In the genomic region with DNA sequence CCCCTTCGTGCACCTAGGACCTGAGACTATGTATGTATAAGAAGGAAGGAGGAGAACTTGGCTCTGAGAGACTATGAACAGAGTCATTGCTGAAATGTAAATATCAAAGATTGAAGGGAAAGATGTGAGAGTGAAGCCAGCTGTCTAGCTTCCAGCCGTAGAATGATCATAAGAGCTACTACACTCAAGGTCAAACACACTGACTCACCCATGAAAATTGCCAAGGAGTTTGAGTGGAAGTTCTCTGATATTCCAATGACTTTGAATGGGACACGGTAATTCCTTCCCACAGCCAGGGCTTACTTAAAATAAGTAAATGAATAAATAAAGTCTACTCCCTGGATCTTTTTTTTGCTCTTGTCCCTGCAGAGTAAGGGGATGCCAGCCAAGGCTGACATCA, we compare ENCODE assay signal across 10 cellular contexts.
DNase-seq lines count a peak whose midpoint lies in the region; ATAC-seq and TF ChIP-seq lines count a peak whose summit lies in the region.
"Had no signal": no experiment of that assay in that cellular context is flagged by ENCODE, and none has a peak within 500 bp of the region (broad histone marks: within the 10 kb centered on the region; RNA-seq: fewer than 3 reads in every experiment).

No MANE protein-coding gene starts in this region.

- H3K36me3 ChIP-seq in adipocyte (ENCODE audit: control insufficient read depth, insufficient read depth, low read length, severe bottlenecking): no peaks in the 10 kb centered on the region
- H3K36me3 ChIP-seq in left ventricle myocardium inferior: no peaks in the 10 kb centered on the region

- peak; percentile 33 for DNase-seq in G401 (ENCODE audit: low spot score)
- DNase-seq in adipocyte (ENCODE audit: low read depth): peak; percentile 74
- DNase-seq in left ventricle myocardium inferior: no peak
- peak; percentile 80 for DNase-seq in skeletal muscle cell (ENCODE audit: low read depth)
- DNase-seq in type B pancreatic cell (ENCODE audit: extremely low spot score, unreplicated experiment): no peak
- DNase-seq in GDM1 (lab: John Stamatoyannopoulos, UW): no peak
- DNase-seq in T-helper 2 cell treated with Interferon-gamma antibody and Interleukin-4, amounts not matched to agents 5 μg/mL and 100 μg/mL, for 36 hours (ENCODE audit: low spot score): no peak
- DNase-seq: activated naive CD4-positive, alpha-beta T cell treated with anti-CD3 and anti-CD28 coated beads, Interleukin-2, amount 50 U/mL, for 16 hours; NCI-H2081 had no signal

- no peaks in the 10 kb centered on the region for H3K27me3 Mint-ChIP-seq in type B pancreatic cell
- H3K27me3 Mint-ChIP-seq in T-helper 2 cell treated with Interferon-gamma antibody and Interleukin-4, amounts not matched to agents 5 μg/mL and 100 μg/mL, for 36 hours (ENCODE audit: low read depth): peaks cover 5% of the 10 kb centered on the region

- in situ Hi-C loops in G401 (cut with HindIII; ENCODE audit: low sequenced_read_pairs): no loop called here

- H3K4me1 Mint-ChIP-seq in type B pancreatic cell (ENCODE audit: unreplicated experiment): peaks cover 6% of the 10 kb centered on the region
- no peaks in the 10 kb centered on the region for H3K4me1 Mint-ChIP-seq in T-helper 2 cell treated with Interferon-gamma antibody and Interleukin-4, amounts not matched to agents 5 μg/mL and 100 μg/mL, for 36 hours (ENCODE audit: low read depth)

- H3K9me3 ChIP-seq in adipocyte (ENCODE audit: control insufficient read depth, low read length) (no peaks in the 10 kb centered on the region), left ventricle myocardium inferior (replicated peaks) (no peaks in the 10 kb centered on the region)

- no peak overlapping the region for H3K9ac ChIP-seq in adipocyte (ENCODE audit: low read length)

- TF ChIP-seq CTCF in left ventricle myocardium inferior (IDR thresholded peaks at IDR 0.05; ENCODE audit: borderline replicate concordance) (no peak), type B pancreatic cell (conservative IDR thresholded peaks at IDR 0.05) (no peak)

- H3K36me3 Mint-ChIP-seq in type B pancreatic cell: no peaks in the 10 kb centered on the region
- no peaks in the 10 kb centered on the region for H3K36me3 Mint-ChIP-seq in T-helper 2 cell treated with Interferon-gamma antibody and Interleukin-4, amounts not matched to agents 5 μg/mL and 100 μg/mL, for 36 hours (ENCODE audit: low read depth)

- ATAC-seq in GM19324 (IDR thresholded peaks at IDR 0.05; ENCODE audit: low FRiP score, unreplicated experiment): no peak

- H3K4me1 ChIP-seq in adipocyte (ENCODE audit: control insufficient read depth, insufficient read depth, low read length) (peaks cover 7% of the 10 kb centered on the region), left ventricle myocardium inferior (peaks cover 58% of the 10 kb centered on the region)

- H3K4me3 ChIP-seq in adipocyte (ENCODE audit: low read length) (no peak overlapping the region), left ventricle myocardium inferior (no peak overlapping the region), skeletal muscle cell (ENCODE audit: low read depth, low read length) (no peak overlapping the region)

- no peak overlapping the region for H3K4me3 Mint-ChIP-seq in type B pancreatic cell
- H3K4me3 Mint-ChIP-seq in T-helper 2 cell treated with Interferon-gamma antibody and Interleukin-4, amounts not matched to agents 5 μg/mL and 100 μg/mL, for 36 hours: no peak overlapping the region

- H3K27ac ChIP-seq in left ventricle myocardium inferior (replicated peaks): peak overlapping the region; percentile 56

- no peaks in the 10 kb centered on the region for H3K27me3 ChIP-seq in adipocyte (replicated peaks; ENCODE audit: control insufficient read depth, insufficient read depth, low read length)
- no peaks in the 10 kb centered on the region for H3K27me3 ChIP-seq in left ventricle myocardium inferior (ENCODE audit: low read depth)

- intact Hi-C loops in left ventricle myocardium inferior (cut with micrococcal nuclease): no loop called here

- H3K27ac Mint-ChIP-seq in type B pancreatic cell: no peak overlapping the region
- H3K27ac Mint-ChIP-seq in T-helper 2 cell treated with Interferon-gamma antibody and Interleukin-4, amounts not matched to agents 5 μg/mL and 100 μg/mL, for 36 hours: no peak overlapping the region

- no peaks in the 10 kb centered on the region for H3K9me3 Mint-ChIP-seq in type B pancreatic cell
- no peaks in the 10 kb centered on the region for H3K9me3 Mint-ChIP-seq in T-helper 2 cell treated with Interferon-gamma antibody and Interleukin-4, amounts not matched to agents 5 μg/mL and 100 μg/mL, for 36 hours

Comparison
In these comparisons a context has a peak if more than half of its experiments do, and no peak if none do; other contexts are left out.
1. DNase-seq: peak in G401 (single experiment), adipocyte (single experiment) and skeletal muscle cell (single experiment); none in left ventricle myocardium inferior (single experiment), type B pancreatic cell (single experiment), GDM1 (single experiment) and T-helper 2 cell treated with Interferon-gamma antibody and Interleukin-4, amounts not matched to agents 5 μg/mL and 100 μg/mL, for 36 hours (single experiment).